16 cellular contexts compared by ENCODE assay signal in genomic region chr7:44380831-44381493, GRCh38. TPM values are rescaled to one million over a fixed set of nuclear protein-coding genes. Genes with fewer than 3 reads are reported as not detected.
DNase-seq lines count a peak whose midpoint lies in the region; ATAC-seq and TF ChIP-seq lines count a peak whose summit lies in the region.
"Had no signal": no experiment of that assay in that cellular context is flagged by ENCODE, and none has a peak within 500 bp of the region (broad histone marks: within the 10 kb centered on the region; RNA-seq: fewer than 3 reads in every experiment).

No MANE protein-coding gene starts in this region.

- H3K4me1 ChIP-seq in CD4-positive, alpha-beta memory T cell (ENCODE audit: insufficient read depth, low read length) = no peaks in the 10 kb centered on the region

- intact Hi-C loops in CD4-positive, alpha-beta memory T cell (cut with micrococcal nuclease) = no loop called here

- peaks cover 0 to 5% (median 2%) of the 10 kb centered on the region in 4 donors for H3K4me1 Mint-ChIP-seq in CD4-positive, alpha-beta memory T cell

- H3K4me3 ChIP-seq in astrocyte of the spinal cord (ENCODE audit: low read depth, low read length) = no peak overlapping the region
- no peak overlapping the region for H3K4me3 ChIP-seq in CD4-positive, alpha-beta memory T cell (ENCODE audit: low read length in 2 of 2)
- H3K4me3 ChIP-seq: left ventricle myocardium inferior had no signal

- TF ChIP-seq CTCF in astrocyte of the spinal cord (IDR thresholded peaks at IDR 0.05; ENCODE audit: low read depth, low read length) = no peak

- no peaks in the 10 kb centered on the region for H3K27me3 Mint-ChIP-seq in CD4-positive, alpha-beta memory T cell
- H3K27me3 Mint-ChIP-seq: activated CD4-positive, alpha-beta T cell treated with anti-CD3 and anti-CD28 coated beads, Interleukin-2, amount 10 ng/mL, durations not matched to agents 24 days and 14 days had no signal

- no peak for DNase-seq in activated naive CD4-positive, alpha-beta T cell treated with anti-CD3 and anti-CD28 coated beads, Interleukin-2, amount 50 U/mL, for 72 hours (ENCODE audit: low spot score in 2 of 2)
- no peak for DNase-seq in activated naive CD4-positive, alpha-beta T cell (lab: John Stamatoyannopoulos, UW)
- DNase-seq in astrocyte of the spinal cord (ENCODE audit: low read depth, low spot score) (peak; percentile 36), islet precursor cell (peak; percentile 50)
- no peak for DNase-seq in CD4-positive, alpha-beta memory T cell
- DNase-seq: ACHN; activated CD4-positive, alpha-beta T cell treated with anti-CD3 and anti-CD28 coated beads, Interleukin-2, amount 10 ng/mL, durations not matched to agents 24 days and 14 days; activated gamma-delta T cell; left ventricle myocardium inferior; NCI-H226 had no signal

- no peaks in the 10 kb centered on the region for H3K36me3 Mint-ChIP-seq in activated naive CD4-positive, alpha-beta T cell treated with anti-CD3 and anti-CD28 coated beads, Interleukin-2, amount 50 U/mL, for 72 hours
- peaks cover 14 to 36% of the 10 kb centered on the region in 2 donors for H3K36me3 Mint-ChIP-seq in CD4-positive, alpha-beta memory T cell

- H3K27ac ChIP-seq in temporal lobe (ENCODE audit: low read depth, low read length) = peak overlapping the region; percentile 7
- no peak overlapping the region for H3K27ac ChIP-seq in CD4-positive, alpha-beta memory T cell (ENCODE audit: low read depth, low read length)
- H3K27ac ChIP-seq: left ventricle myocardium inferior, neutrophil had no signal

- ATAC-seq in activated naive CD4-positive, alpha-beta T cell treated with anti-CD3 and anti-CD28 coated beads, Interleukin-2, amount 50 U/mL, for 72 hours = no peak
- ATAC-seq in HG02588 (IDR thresholded peaks at IDR 0.05; ENCODE audit: unreplicated experiment) (no peak), HG03135 (IDR thresholded peaks at IDR 0.05; ENCODE audit: unreplicated experiment) (no peak)

- peaks cover 16% of the 10 kb centered on the region for H3K36me3 ChIP-seq in CD4-positive, alpha-beta memory T cell (ENCODE audit: insufficient read depth, low read length)

- no peaks in the 10 kb centered on the region for H3K9me3 ChIP-seq in CD4-positive, alpha-beta memory T cell (ENCODE audit: control insufficient read depth in 1 of 2, low read length in 2 of 2)
- H3K9me3 ChIP-seq: left ventricle myocardium inferior, neutrophil had no signal

- CTCF ChIA-PET in CD4-positive, alpha-beta memory T cell (lab: Charles Lee; ENCODE audit: partially characterized antibody) = no interaction called here

- no peak overlapping the region for H3K4me3 Mint-ChIP-seq in CD4-positive, alpha-beta memory T cell
- H3K4me3 Mint-ChIP-seq: activated CD4-positive, alpha-beta T cell treated with anti-CD3 and anti-CD28 coated beads, Interleukin-2, amount 10 ng/mL, durations not matched to agents 24 days and 14 days; type B pancreatic cell had no signal

- in situ Hi-C loops in astrocyte of the spinal cord (cut with HindIII; ENCODE audit: low sequenced_read_pairs) = no loop called here

- POLR2A ChIA-PET in CD4-positive, alpha-beta memory T cell (lab: Charles Lee; ENCODE audit: partially characterized antibody) = no interaction called here

- peak overlapping the region; percentile 46 to 85 for H3K27ac Mint-ChIP-seq in activated naive CD4-positive, alpha-beta T cell treated with anti-CD3 and anti-CD28 coated beads, Interleukin-2, amount 50 U/mL, for 72 hours
- peak overlapping the region in 1 of 7 donors; percentile 4 for H3K27ac Mint-ChIP-seq in CD4-positive, alpha-beta memory T cell
- H3K27ac Mint-ChIP-seq: activated CD4-positive, alpha-beta T cell treated with anti-CD3 and anti-CD28 coated beads, Interleukin-2, amount 10 ng/mL, durations not matched to agents 24 days and 14 days; type B pancreatic cell had no signal

- H3K9me3 Mint-ChIP-seq in activated naive CD4-positive, alpha-beta T cell treated with anti-CD3 and anti-CD28 coated beads, Interleukin-2, amount 50 U/mL, for 72 hours = no peaks in the 10 kb centered on the region
- H3K9me3 Mint-ChIP-seq in CD4-positive, alpha-beta memory T cell = no peaks in the 10 kb centered on the region
- H3K9me3 Mint-ChIP-seq: activated CD4-positive, alpha-beta T cell treated with anti-CD3 and anti-CD28 coated beads, Interleukin-2, amount 10 ng/mL, durations not matched to agents 24 days and 14 days; type B pancreatic cell had no signal

- H3K27me3 ChIP-seq in CD4-positive, alpha-beta memory T cell (ENCODE audit: insufficient read depth, low read length) = no peaks in the 10 kb centered on the region

RNA-seq across cellular contexts. Expression of gene CAMK2B, which starts 55.6 kb away (rescaled TPM):
- total RNA-seq in activated naive CD4-positive, alpha-beta T cell treated with anti-CD3 and anti-CD28 coated beads, Interleukin-2, amount 50 U/mL, for 72 hours = 1 to 10 TPM in 1 of 2 donors, under 1 TPM in 1; 0.32 to 2.1 TPM
- 76.7 TPM for total RNA-seq in temporal lobe
- not detected for total RNA-seq in CD4-positive, alpha-beta memory T cell
- not detected for polyA plus RNA-seq in CD4-positive, alpha-beta memory T cell
- total RNA-seq: T-helper 1 cell treated with Interleukin-12 subunit alpha and Interleukin-12 subunit beta and Interleukin-4 antibody, amounts not matched to agents 30 ng/mL and 1 ng/mL, for 36 hours had no signal

Comparison
In these comparisons a context has a peak if more than half of its experiments do, and no peak if none do; other contexts are left out.
1. DNase-seq: peak in astrocyte of the spinal cord (single experiment) and islet precursor cell (single experiment); none in activated naive CD4-positive, alpha-beta T cell treated with anti-CD3 and anti-CD28 coated beads, Interleukin-2, amount 50 U/mL, for 72 hours (0 of 2), activated naive CD4-positive, alpha-beta T cell (0 of 4) and CD4-positive, alpha-beta memory T cell (0 of 5).
2. RNA of gene CAMK2B, which starts 55.6 kb away (total RNA-seq): 76.7 TPM in temporal lobe (single experiment); 0.32 to 2.1 TPM in activated naive CD4-positive, alpha-beta T cell treated with anti-CD3 and anti-CD28 coated beads, Interleukin-2, amount 50 U/mL, for 72 hours and not detected in CD4-positive, alpha-beta memory T cell; every median in the first group is over 10 times any median in the second.